In the genomic region with DNA sequence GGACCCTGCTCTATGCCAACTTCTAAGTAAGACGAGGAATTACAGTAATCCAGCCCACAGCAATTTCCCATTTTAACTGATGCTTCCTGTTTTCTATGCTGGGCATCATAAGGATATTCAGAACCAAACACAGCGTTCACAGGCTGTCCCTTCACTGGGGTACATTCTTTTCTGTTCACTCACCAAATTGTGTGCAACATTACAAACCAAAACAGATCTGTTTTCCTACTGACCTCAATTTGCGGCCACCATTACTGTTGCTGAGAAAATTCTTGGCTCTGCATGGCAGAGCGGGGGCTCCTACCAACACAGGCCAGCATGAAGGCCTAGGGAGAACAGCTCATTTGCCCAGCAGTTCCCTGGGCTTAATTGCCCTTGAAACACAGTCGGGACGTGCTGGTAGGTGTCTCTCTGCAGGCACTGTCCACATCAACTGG, we compare ENCODE assay signal across 1 cellular context.
TF ChIP-seq lines count a peak whose summit lies in the region.

No MANE protein-coding gene starts in this region.

TF ChIP-seq in GM23338, 12 proteins besides CTCF, POLR2A, EP300 and RAD21 (continued from another document):
- TF ChIP-seq, protein P1, sequence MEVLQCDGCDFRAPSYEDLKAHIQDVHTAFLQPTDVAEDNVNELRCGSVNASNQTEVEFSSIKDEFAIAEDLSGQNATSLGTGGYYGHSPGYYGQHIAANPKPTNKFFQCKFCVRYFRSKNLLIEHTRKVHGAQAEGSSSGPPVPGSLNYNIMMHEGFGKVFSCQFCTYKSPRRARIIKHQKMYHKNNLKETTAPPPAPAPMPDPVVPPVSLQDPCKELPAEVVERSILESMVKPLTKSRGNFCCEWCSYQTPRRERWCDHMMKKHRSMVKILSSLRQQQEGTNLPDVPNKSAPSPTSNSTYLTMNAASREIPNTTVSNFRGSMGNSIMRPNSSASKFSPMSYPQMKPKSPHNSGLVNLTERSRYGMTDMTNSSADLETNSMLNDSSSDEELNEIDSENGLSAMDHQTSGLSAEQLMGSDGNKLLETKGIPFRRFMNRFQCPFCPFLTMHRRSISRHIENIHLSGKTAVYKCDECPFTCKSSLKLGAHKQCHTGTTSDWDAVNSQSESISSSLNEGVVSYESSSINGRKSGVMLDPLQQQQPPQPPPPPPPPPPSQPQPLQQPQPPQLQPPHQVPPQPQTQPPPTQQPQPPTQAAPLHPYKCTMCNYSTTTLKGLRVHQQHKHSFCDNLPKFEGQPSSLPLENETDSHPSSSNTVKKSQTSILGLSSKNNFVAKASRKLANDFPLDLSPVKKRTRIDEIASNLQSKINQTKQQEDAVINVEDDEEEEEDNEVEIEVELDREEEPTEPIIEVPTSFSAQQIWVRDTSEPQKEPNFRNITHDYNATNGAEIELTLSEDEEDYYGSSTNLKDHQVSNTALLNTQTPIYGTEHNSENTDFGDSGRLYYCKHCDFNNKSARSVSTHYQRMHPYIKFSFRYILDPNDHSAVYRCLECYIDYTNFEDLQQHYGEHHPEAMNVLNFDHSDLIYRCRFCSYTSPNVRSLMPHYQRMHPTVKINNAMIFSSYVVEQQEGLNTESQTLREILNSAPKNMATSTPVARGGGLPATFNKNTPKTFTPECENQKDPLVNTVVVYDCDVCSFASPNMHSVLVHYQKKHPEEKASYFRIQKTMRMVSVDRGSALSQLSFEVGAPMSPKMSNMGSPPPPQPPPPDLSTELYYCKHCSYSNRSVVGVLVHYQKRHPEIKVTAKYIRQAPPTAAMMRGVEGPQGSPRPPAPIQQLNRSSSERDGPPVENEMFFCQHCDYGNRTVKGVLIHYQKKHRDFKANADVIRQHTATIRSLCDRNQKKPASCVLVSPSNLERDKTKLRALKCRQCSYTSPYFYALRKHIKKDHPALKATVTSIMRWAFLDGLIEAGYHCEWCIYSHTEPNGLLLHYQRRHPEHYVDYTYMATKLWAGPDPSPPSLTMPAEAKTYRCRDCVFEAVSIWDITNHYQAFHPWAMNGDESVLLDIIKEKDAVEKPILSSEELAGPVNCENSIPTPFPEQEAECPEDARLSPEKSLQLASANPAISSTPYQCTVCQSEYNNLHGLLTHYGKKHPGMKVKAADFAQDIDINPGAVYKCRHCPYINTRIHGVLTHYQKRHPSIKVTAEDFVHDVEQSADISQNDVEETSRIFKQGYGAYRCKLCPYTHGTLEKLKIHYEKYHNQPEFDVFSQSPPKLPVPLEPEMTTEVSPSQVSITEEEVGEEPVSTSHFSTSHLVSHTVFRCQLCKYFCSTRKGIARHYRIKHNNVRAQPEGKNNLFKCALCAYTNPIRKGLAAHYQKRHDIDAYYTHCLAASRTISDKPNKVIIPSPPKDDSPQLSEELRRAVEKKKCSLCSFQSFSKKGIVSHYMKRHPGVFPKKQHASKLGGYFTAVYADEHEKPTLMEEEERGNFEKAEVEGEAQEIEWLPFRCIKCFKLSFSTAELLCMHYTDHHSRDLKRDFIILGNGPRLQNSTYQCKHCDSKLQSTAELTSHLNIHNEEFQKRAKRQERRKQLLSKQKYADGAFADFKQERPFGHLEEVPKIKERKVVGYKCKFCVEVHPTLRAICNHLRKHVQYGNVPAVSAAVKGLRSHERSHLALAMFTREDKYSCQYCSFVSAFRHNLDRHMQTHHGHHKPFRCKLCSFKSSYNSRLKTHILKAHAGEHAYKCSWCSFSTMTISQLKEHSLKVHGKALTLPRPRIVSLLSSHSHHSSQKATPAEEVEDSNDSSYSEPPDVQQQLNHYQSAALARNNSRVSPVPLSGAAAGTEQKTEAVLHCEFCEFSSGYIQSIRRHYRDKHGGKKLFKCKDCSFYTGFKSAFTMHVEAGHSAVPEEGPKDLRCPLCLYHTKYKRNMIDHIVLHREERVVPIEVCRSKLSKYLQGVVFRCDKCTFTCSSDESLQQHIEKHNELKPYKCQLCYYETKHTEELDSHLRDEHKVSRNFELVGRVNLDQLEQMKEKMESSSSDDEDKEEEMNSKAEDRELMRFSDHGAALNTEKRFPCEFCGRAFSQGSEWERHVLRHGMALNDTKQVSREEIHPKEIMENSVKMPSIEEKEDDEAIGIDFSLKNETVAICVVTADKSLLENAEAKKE (CRISPR knock-in tag; IDR thresholded peaks at IDR 0.05): no peak
- no peak for TF ChIP-seq CREB1 (CRISPR knock-in tag; IDR thresholded peaks at IDR 0.05; ENCODE audit: low read depth)
